ENCODE assay signal across 21 cellular contexts in genomic region chr3:158742861-158743260, GRCh38. TPM values are rescaled to one million over a fixed set of nuclear protein-coding genes. Genes with fewer than 3 reads are reported as not detected.
DNase-seq lines count a peak whose midpoint lies in the region; ATAC-seq and TF ChIP-seq lines count a peak whose summit lies in the region.
"Had no signal": no experiment of that assay in that cellular context is flagged by ENCODE, and none has a peak within 500 bp of the region (broad histone marks: within the 10 kb centered on the region; RNA-seq: fewer than 3 reads in every experiment).

No MANE protein-coding gene starts in this region.

- H3K79me2 ChIP-seq in PC-9 (ENCODE audit: low read depth) = no peaks in the 10 kb centered on the region
- H3K79me2 ChIP-seq: hepatocyte had no signal

- in situ Hi-C loops in transverse colon (cut with MboI; ENCODE audit: low pct_ligation_motif_present in 1 of 4, low pct_unique_long_range_greater_than_20kb in 1 of 4, low sequenced_read_pairs in 3 of 4) = no loop called here

- POLR2A ChIA-PET in A673 (lab: Charles Lee; ENCODE audit: low non-redundant PET) (no interaction called here), PC-9 (lab: Charles Lee; ENCODE audit: unreplicated experiment) (interaction anchor here (0.7 kb wide), 1 partner anchor 24 kb away, joined by 3 read pairs; no protein-coding TSS in a partner anchor)

- TF ChIP-seq EP300 in transverse colon (IDR thresholded peaks at IDR 0.05; ENCODE audit: low read depth) = no peak

- H2AFZ ChIP-seq in PC-9 = no peak overlapping the region
- H2AFZ ChIP-seq: hepatocyte had no signal

- 66 to 68% methylated on average over 2 of the region's 2 CpGs for WGBS in transverse colon (ENCODE audit: low coverage in 1 of 2), 2 donors

- TF ChIP-seq CTCF in A673 (conservative IDR thresholded peaks at IDR 0.05; ENCODE audit: low read depth, low read length) (no peak), PC-9 (conservative IDR thresholded peaks at IDR 0.05) (no peak), fibroblast of mammary gland (conservative IDR thresholded peaks at IDR 0.05; ENCODE audit: control insufficient read depth, insufficient read depth, low read depth, low read length) (no peak), transverse colon (IDR thresholded peaks at IDR 0.05) (no peak)

- no peaks in the 10 kb centered on the region for H3K27me3 ChIP-seq in A673 (replicated peaks; ENCODE audit: insufficient read depth, low read depth, low read length, poor library complexity)
- H3K27me3 ChIP-seq in PC-9 (ENCODE audit: insufficient read depth, low read depth) = no peaks in the 10 kb centered on the region
- no peaks in the 10 kb centered on the region for H3K27me3 ChIP-seq in transverse colon
- H3K27me3 ChIP-seq: hepatocyte, right atrium auricular region had no signal

- H3K9me3 ChIP-seq in A673 (ENCODE audit: low read depth, low read length, poor library complexity, severe bottlenecking) (no peaks in the 10 kb centered on the region), PC-9 (ENCODE audit: insufficient read depth, low read depth) (no peaks in the 10 kb centered on the region), transverse colon (no peaks in the 10 kb centered on the region)
- H3K9me3 ChIP-seq: right atrium auricular region had no signal

- peaks cover 21% of the 10 kb centered on the region for H3F3A ChIP-seq in PC-9 (ENCODE audit: insufficient read depth, low read depth)

- H3K27ac ChIP-seq in A673 (ENCODE audit: low read depth, low read length, poor library complexity, severe bottlenecking) (peak overlapping the region; percentile 49), PC-9 (0 out of 2 replicates have a peak overlapping the region, but pooled peaks have one; percentile 14), transverse colon (no peak overlapping the region)
- H3K27ac ChIP-seq: epithelial cell of prostate, hepatocyte, right atrium auricular region had no signal

- intact Hi-C loops in A673 (cut with micrococcal nuclease; ENCODE audit: unreplicated experiment) = loop anchor here (5.0 kb wide), 1 partner anchor 44 kb away; no protein-coding TSS in a partner anchor
- intact Hi-C loops in PC-9 (cut with micrococcal nuclease; ENCODE audit: unreplicated experiment) = no loop called here
- intact Hi-C loops in transverse colon (cut with DNase I; ENCODE audit: low total_unique reads) = no loop called here

- CTCF ChIA-PET in A673 (lab: Charles Lee) (no interaction called here), PC-9 (lab: Charles Lee) (interaction anchor here (1.4 kb wide), 1 partner anchor 47 kb away, joined by 3 read pairs; no protein-coding TSS in a partner anchor)

- no peaks in the 10 kb centered on the region for H3K36me3 ChIP-seq in A673 (ENCODE audit: insufficient read depth, low read length, poor library complexity, severe bottlenecking)
- H3K36me3 ChIP-seq in PC-9 (ENCODE audit: low read depth) = peaks cover 9% of the 10 kb centered on the region
- no peaks in the 10 kb centered on the region for H3K36me3 ChIP-seq in transverse colon

- no peak overlapping the region for H3K4me3 ChIP-seq in A673 (ENCODE audit: low read depth, low read length, poor library complexity, severe bottlenecking)
- no peak overlapping the region for H3K4me3 ChIP-seq in PC-9
- H3K4me3 ChIP-seq in fibroblast of mammary gland (ENCODE audit: control insufficient read depth, low read depth, low read length) = no peak overlapping the region
- no peak overlapping the region for H3K4me3 ChIP-seq in transverse colon
- H3K4me3 ChIP-seq: hepatocyte, right atrium auricular region had no signal

- peaks cover 21% of the 10 kb centered on the region for H3K4me1 ChIP-seq in A673 (ENCODE audit: insufficient read depth, low read length, poor library complexity, severe bottlenecking)
- H3K4me1 ChIP-seq in PC-9 (replicated peaks; ENCODE audit: insufficient read depth) = peaks cover 21% of the 10 kb centered on the region
- peaks cover 0 to 3% (median 0%) of the 10 kb centered on the region in 4 donors for H3K4me1 ChIP-seq in transverse colon
- H3K4me1 ChIP-seq: right atrium auricular region had no signal

- DNase-seq in A673 (ENCODE audit: low spot score) = peak; percentile 69
- peak; percentile 80 for DNase-seq in DMS 273 treated with DMSO at 0.1 percent for 48 hours (lab: John Stamatoyannopoulos, UW)
- DNase-seq in PC-9 = peak in 1 of 2 experiments; percentile 76
- DNase-seq in fibroblast of mammary gland (ENCODE audit: low read depth) = peak; percentile 81
- no peak for DNase-seq in stimulated activated CD4-positive, alpha-beta T cell treated with anti-CD3 and anti-CD28 coated beads, Interleukin-15, amount 100 ng/mL, for 24 hours
- no peak for DNase-seq in transverse colon
- DNase-seq: activated CD8-positive, alpha-beta memory T cell treated with anti-CD3 and anti-CD28 coated beads, Interleukin-2, amount 50 U/mL, for 48 hours; activated naive CD4-positive, alpha-beta T cell; aorta; cortex of kidney; NCI-H1092 treated with DMSO at 0.1 percent for 48 hours; NCI-H226; Right ventricle myocardium superior; stimulated activated CD4-positive, alpha-beta T cell treated with anti-CD3 and anti-CD28 coated beads, Interleukin-2, amount 100 ng/mL, for 24 hours had no signal

- no peaks in the 10 kb centered on the region for H4K20me1 ChIP-seq in PC-9 (ENCODE audit: insufficient read depth)

- TF ChIP-seq POLR2A in transverse colon (IDR thresholded peaks at IDR 0.05) = no peak

- H3K4me2 ChIP-seq in PC-9 = no peak overlapping the region
- H3K4me2 ChIP-seq: hepatocyte had no signal

- no peaks in the 10 kb centered on the region for H3K9me2 ChIP-seq in PC-9 (ENCODE audit: insufficient read depth)

- BruUV-seq in A673 (replicated peaks; lab: Mats Ljungman, UMichigan) (no TSS peak), PC-9 (replicated peaks; lab: Mats Ljungman, UMichigan) (no TSS peak)

- no peak for ATAC-seq in HG03571 (IDR thresholded peaks at IDR 0.05; ENCODE audit: unreplicated experiment)
- ATAC-seq in GM18861 (IDR thresholded peaks at IDR 0.05; ENCODE audit: unreplicated experiment) = no peak

RNA-seq across cellular contexts. Expression of gene RARRES1, which starts 10.6 kb away (rescaled TPM):
- total RNA-seq in A673 (2021) (0.15 TPM in 1 of 2 replicates, not detected in the other), PC-9 (2021) (9.3 and 20.5 TPM in 2 replicates), transverse colon (10 to 100 TPM in 2 of 4 donors, 1 to 10 TPM in 2; 3.4 to 71.5 (median 30.2) TPM)
- total RNA-seq: B cell, mononuclear cell had no signal

RNA-seq across cellular contexts. Expression of gene MFSD1, which starts 59.0 kb away (rescaled TPM):
- total RNA-seq in A673 (2021) (15.2 and 16.1 TPM in 2 replicates), PC-9 (2021) (31.0 and 38.6 TPM in 2 replicates), transverse colon (10 to 100 TPM in 3 of 4 donors, 1 to 10 TPM in 1; 9.2 to 86.6 (median 64.0) TPM)

Comparison
In these comparisons a context has a peak if more than half of its experiments do, and no peak if none do; other contexts are left out.
1. DNase-seq: peak in A673 (single experiment), DMS 273 treated with DMSO at 0.1 percent for 48 hours (single experiment) and fibroblast of mammary gland (single experiment); none in stimulated activated CD4-positive, alpha-beta T cell treated with anti-CD3 and anti-CD28 coated beads, Interleukin-15, amount 100 ng/mL, for 24 hours (single experiment) and transverse colon (single experiment).
2. H3K27ac ChIP-seq: peak in A673 (single experiment) and PC-9 (single experiment); none in transverse colon (0 of 4).